1 cellular context compared by ENCODE assay signal in the genomic region with DNA sequence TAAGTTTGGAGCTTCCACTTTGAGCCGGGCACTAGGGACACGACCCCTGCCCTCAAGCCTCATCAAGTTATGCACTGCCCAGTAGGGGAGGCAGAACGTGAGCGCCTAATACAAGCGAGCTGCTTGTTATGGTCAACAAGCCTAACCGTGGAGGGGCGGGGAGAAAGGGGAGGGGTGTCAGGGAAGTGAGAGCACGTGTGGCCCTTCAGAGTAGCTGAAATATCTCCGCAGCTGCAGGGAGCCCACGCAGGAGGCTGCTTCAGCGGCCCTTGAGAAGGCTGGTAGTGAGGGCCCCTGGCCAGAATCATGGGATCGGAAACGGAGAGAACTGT.
TF ChIP-seq lines count a peak whose summit lies in the region.

No MANE protein-coding gene starts in this region.

TF ChIP-seq in HepG2, 621 proteins besides CTCF, POLR2A, EP300 and RAD21 (continued from another document and continues in another):
- TF ChIP-seq, protein P1, sequence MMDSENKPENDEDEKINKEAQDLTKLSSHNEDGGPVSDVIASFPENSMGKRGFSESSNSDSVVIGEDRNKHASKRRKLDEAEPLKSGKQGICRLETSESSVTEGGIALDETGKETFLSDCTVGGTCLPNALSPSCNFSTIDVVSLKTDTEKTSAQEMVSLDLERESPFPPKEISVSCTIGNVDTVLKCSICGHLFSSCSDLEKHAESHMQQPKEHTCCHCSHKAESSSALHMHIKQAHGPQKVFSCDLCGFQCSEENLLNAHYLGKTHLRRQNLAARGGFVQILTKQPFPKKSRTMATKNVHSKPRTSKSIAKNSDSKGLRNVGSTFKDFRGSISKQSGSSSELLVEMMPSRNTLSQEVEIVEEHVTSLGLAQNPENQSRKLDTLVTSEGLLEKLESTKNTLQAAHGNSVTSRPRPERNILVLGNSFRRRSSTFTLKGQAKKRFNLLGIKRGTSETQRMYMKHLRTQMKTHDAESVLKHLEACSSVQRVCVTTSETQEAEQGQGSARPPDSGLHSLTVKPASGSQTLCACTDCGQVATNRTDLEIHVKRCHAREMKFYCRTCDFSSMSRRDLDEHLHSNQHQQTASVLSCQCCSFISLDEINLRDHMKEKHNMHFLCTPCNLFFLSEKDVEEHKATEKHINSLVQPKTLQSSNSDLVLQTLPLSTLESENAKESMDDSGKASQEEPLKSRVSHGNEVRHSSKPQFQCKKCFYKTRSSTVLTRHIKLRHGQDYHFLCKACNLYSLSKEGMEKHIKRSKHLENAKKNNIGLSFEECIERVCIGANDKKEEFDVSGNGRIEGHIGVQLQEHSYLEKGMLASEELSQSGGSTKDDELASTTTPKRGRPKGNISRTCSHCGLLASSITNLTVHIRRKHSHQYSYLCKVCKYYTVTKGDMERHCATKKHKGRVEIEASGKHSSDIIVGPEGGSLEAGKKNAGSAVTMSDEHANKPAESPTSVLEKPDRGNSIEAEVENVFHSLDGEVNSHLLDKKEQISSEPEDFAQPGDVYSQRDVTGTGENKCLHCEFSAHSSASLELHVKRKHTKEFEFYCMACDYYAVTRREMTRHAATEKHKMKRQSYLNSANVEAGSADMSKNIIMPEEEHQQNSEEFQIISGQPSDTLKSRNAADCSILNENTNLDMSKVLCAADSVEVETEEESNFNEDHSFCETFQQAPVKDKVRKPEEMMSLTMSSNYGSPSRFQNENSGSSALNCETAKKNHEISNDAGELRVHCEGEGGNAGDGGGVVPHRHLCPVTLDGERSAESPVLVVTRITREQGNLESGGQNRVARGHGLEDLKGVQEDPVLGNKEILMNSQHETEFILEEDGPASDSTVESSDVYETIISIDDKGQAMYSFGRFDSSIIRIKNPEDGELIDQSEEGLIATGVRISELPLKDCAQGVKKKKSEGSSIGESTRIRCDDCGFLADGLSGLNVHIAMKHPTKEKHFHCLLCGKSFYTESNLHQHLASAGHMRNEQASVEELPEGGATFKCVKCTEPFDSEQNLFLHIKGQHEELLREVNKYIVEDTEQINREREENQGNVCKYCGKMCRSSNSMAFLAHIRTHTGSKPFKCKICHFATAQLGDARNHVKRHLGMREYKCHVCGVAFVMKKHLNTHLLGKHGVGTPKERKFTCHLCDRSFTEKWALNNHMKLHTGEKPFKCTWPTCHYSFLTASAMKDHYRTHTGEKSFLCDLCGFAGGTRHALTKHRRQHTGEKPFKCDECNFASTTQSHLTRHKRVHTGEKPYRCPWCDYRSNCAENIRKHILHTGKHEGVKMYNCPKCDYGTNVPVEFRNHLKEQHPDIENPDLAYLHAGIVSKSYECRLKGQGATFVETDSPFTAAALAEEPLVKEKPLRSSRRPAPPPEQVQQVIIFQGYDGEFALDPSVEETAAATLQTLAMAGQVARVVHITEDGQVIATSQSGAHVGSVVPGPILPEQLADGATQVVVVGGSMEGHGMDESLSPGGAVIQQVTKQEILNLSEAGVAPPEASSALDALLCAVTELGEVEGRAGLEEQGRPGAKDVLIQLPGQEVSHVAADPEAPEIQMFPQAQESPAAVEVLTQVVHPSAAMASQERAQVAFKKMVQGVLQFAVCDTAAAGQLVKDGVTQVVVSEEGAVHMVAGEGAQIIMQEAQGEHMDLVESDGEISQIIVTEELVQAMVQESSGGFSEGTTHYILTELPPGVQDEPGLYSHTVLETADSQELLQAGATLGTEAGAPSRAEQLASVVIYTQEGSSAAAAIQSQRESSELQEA (CRISPR knock-in tag; IDR thresholded peaks at IDR 0.05; ENCODE audit: not compliant biosample characterization): no peak
- no peak for TF ChIP-seq ERF (CRISPR knock-in tag; IDR thresholded peaks at IDR 0.05)
- TF ChIP-seq ZSCAN9 (CRISPR knock-in tag; IDR thresholded peaks at IDR 0.05; ENCODE audit: borderline replicate concordance): no peak
- 0 out of 2 replicates have a peak, but pooled peaks have one; percentile 23 for TF ChIP-seq ZNF430 (CRISPR knock-in tag; IDR thresholded peaks at IDR 0.05)
- TF ChIP-seq ZNF761 (CRISPR knock-in tag; conservative IDR thresholded peaks at IDR 0.05): 0 out of 2 replicates have a peak, but pooled peaks have one; percentile 12
- 0 out of 2 replicates have a peak, but pooled peaks have one; percentile 2 for TF ChIP-seq SIX4 (CRISPR knock-in tag; IDR thresholded peaks at IDR 0.05)
- TF ChIP-seq RFX1 (IDR thresholded peaks at IDR 0.05): no peak
- no peak for TF ChIP-seq ZNF550 (CRISPR knock-in tag; IDR thresholded peaks at IDR 0.05; ENCODE audit: borderline replicate concordance)
- TF ChIP-seq, protein P2, sequence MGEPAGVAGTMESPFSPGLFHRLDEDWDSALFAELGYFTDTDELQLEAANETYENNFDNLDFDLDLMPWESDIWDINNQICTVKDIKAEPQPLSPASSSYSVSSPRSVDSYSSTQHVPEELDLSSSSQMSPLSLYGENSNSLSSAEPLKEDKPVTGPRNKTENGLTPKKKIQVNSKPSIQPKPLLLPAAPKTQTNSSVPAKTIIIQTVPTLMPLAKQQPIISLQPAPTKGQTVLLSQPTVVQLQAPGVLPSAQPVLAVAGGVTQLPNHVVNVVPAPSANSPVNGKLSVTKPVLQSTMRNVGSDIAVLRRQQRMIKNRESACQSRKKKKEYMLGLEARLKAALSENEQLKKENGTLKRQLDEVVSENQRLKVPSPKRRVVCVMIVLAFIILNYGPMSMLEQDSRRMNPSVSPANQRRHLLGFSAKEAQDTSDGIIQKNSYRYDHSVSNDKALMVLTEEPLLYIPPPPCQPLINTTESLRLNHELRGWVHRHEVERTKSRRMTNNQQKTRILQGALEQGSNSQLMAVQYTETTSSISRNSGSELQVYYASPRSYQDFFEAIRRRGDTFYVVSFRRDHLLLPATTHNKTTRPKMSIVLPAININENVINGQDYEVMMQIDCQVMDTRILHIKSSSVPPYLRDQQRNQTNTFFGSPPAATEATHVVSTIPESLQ (CRISPR knock-in tag; conservative IDR thresholded peaks at IDR 0.05): no peak
- TF ChIP-seq ZBTB42 (CRISPR knock-in tag; IDR thresholded peaks at IDR 0.05): no peak
- TF ChIP-seq SAP130 (CRISPR knock-in tag; IDR thresholded peaks at IDR 0.05; ENCODE audit: low read depth): peak; percentile 62; the same call in 1 of the 2 replicates
- TF ChIP-seq KDM1A (CRISPR knock-in tag; IDR thresholded peaks at IDR 0.05): no peak
- TF ChIP-seq ZNF20 (CRISPR knock-in tag; IDR thresholded peaks at IDR 0.05): no peak
- TF ChIP-seq, protein P3, sequence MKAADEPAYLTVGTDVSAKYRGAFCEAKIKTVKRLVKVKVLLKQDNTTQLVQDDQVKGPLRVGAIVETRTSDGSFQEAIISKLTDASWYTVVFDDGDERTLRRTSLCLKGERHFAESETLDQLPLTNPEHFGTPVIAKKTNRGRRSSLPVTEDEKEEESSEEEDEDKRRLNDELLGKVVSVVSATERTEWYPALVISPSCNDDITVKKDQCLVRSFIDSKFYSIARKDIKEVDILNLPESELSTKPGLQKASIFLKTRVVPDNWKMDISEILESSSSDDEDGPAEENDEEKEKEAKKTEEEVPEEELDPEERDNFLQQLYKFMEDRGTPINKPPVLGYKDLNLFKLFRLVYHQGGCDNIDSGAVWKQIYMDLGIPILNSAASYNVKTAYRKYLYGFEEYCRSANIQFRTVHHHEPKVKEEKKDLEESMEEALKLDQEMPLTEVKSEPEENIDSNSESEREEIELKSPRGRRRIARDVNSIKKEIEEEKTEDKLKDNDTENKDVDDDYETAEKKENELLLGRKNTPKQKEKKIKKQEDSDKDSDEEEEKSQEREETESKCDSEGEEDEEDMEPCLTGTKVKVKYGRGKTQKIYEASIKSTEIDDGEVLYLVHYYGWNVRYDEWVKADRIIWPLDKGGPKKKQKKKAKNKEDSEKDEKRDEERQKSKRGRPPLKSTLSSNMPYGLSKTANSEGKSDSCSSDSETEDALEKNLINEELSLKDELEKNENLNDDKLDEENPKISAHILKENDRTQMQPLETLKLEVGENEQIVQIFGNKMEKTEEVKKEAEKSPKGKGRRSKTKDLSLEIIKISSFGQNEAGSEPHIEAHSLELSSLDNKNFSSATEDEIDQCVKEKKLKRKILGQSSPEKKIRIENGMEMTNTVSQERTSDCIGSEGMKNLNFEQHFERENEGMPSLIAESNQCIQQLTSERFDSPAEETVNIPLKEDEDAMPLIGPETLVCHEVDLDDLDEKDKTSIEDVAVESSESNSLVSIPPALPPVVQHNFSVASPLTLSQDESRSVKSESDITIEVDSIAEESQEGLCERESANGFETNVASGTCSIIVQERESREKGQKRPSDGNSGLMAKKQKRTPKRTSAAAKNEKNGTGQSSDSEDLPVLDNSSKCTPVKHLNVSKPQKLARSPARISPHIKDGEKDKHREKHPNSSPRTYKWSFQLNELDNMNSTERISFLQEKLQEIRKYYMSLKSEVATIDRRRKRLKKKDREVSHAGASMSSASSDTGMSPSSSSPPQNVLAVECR (CRISPR knock-in tag; IDR thresholded peaks at IDR 0.05; ENCODE audit: borderline replicate concordance): no peak; the same call in 1 of the 2 replicates
- TF ChIP-seq, protein P4, sequence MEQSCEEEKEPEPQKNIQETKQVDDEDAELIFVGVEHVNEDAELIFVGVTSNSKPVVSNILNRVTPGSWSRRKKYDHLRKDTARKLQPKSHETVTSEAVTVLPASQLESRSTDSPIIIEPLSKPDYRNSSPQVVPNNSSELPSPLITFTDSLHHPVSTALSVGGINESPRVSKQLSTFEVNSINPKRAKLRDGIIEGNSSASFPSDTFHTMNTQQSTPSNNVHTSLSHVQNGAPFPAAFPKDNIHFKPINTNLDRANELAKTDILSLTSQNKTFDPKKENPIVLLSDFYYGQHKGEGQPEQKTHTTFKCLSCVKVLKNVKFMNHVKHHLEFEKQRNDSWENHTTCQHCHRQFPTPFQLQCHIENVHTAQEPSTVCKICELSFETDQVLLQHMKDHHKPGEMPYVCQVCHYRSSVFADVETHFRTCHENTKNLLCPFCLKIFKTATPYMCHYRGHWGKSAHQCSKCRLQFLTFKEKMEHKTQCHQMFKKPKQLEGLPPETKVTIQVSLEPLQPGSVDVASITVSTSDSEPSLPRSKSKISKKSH (CRISPR knock-in tag; IDR thresholded peaks at IDR 0.05; ENCODE audit: borderline replicate concordance): peak; percentile 61; the same call in 1 of the 2 replicates
- peak; percentile 56 for TF ChIP-seq ZBTB7B (CRISPR knock-in tag; IDR thresholded peaks at IDR 0.05)
- TF ChIP-seq ZNF672 (CRISPR knock-in tag; IDR thresholded peaks at IDR 0.05): no peak
- TF ChIP-seq RFX3 (CRISPR knock-in tag; IDR thresholded peaks at IDR 0.05): no peak
- TF ChIP-seq ZNF556 (CRISPR knock-in tag; IDR thresholded peaks at IDR 0.05; ENCODE audit: borderline replicate concordance): 0 out of 2 replicates have a peak, but pooled peaks have one; percentile 18
- TF ChIP-seq, protein P5, sequence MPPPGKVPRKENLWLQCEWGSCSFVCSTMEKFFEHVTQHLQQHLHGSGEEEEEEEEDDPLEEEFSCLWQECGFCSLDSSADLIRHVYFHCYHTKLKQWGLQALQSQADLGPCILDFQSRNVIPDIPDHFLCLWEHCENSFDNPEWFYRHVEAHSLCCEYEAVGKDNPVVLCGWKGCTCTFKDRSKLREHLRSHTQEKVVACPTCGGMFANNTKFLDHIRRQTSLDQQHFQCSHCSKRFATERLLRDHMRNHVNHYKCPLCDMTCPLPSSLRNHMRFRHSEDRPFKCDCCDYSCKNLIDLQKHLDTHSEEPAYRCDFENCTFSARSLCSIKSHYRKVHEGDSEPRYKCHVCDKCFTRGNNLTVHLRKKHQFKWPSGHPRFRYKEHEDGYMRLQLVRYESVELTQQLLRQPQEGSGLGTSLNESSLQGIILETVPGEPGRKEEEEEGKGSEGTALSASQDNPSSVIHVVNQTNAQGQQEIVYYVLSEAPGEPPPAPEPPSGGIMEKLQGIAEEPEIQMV (CRISPR knock-in tag; IDR thresholded peaks at IDR 0.05; ENCODE audit: low read depth): no peak
- TF ChIP-seq, protein P6, sequence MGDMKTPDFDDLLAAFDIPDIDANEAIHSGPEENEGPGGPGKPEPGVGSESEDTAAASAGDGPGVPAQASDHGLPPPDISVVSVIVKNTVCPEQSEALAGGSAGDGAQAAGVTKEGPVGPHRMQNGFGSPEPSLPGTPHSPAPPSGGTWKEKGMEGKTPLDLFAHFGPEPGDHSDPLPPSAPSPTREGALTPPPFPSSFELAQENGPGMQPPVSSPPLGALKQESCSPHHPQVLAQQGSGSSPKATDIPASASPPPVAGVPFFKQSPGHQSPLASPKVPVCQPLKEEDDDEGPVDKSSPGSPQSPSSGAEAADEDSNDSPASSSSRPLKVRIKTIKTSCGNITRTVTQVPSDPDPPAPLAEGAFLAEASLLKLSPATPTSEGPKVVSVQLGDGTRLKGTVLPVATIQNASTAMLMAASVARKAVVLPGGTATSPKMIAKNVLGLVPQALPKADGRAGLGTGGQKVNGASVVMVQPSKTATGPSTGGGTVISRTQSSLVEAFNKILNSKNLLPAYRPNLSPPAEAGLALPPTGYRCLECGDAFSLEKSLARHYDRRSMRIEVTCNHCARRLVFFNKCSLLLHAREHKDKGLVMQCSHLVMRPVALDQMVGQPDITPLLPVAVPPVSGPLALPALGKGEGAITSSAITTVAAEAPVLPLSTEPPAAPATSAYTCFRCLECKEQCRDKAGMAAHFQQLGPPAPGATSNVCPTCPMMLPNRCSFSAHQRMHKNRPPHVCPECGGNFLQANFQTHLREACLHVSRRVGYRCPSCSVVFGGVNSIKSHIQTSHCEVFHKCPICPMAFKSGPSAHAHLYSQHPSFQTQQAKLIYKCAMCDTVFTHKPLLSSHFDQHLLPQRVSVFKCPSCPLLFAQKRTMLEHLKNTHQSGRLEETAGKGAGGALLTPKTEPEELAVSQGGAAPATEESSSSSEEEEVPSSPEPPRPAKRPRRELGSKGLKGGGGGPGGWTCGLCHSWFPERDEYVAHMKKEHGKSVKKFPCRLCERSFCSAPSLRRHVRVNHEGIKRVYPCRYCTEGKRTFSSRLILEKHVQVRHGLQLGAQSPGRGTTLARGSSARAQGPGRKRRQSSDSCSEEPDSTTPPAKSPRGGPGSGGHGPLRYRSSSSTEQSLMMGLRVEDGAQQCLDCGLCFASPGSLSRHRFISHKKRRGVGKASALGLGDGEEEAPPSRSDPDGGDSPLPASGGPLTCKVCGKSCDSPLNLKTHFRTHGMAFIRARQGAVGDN (CRISPR knock-in tag; IDR thresholded peaks at IDR 0.05): no peak
- no peak for TF ChIP-seq PAWR (CRISPR knock-in tag; IDR thresholded peaks at IDR 0.05; ENCODE audit: borderline replicate concordance)
- TF ChIP-seq KDM5A (IDR thresholded peaks at IDR 0.05; ENCODE audit: borderline replicate concordance, low read length): 0 out of 2 replicates have a peak, but pooled peaks have one; percentile 13
- no peak for TF ChIP-seq STAG1 (CRISPR knock-in tag; IDR thresholded peaks at IDR 0.05)
- TF ChIP-seq ARNT2 (CRISPR knock-in tag; IDR thresholded peaks at IDR 0.05; ENCODE audit: low read depth): 0 out of 2 replicates have a peak, but pooled peaks have one; percentile 17
- TF ChIP-seq ELF1 (CRISPR knock-in tag; IDR thresholded peaks at IDR 0.05): no peak
- TF ChIP-seq TRIM24 (CRISPR knock-in tag; IDR thresholded peaks at IDR 0.05): no peak
- peak; percentile 30; the same call in 1 of the 2 replicates for TF ChIP-seq GFI1 (CRISPR knock-in tag; IDR thresholded peaks at IDR 0.05; ENCODE audit: borderline replicate concordance)
- no peak for TF ChIP-seq ZNF17 (CRISPR knock-in tag; IDR thresholded peaks at IDR 0.05)
- TF ChIP-seq, protein P7, sequence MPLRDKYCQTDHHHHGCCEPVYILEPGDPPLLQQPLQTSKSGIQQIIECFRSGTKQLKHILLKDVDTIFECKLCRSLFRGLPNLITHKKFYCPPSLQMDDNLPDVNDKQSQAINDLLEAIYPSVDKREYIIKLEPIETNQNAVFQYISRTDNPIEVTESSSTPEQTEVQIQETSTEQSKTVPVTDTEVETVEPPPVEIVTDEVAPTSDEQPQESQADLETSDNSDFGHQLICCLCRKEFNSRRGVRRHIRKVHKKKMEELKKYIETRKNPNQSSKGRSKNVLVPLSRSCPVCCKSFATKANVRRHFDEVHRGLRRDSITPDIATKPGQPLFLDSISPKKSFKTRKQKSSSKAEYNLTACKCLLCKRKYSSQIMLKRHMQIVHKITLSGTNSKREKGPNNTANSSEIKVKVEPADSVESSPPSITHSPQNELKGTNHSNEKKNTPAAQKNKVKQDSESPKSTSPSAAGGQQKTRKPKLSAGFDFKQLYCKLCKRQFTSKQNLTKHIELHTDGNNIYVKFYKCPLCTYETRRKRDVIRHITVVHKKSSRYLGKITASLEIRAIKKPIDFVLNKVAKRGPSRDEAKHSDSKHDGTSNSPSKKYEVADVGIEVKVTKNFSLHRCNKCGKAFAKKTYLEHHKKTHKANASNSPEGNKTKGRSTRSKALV (CRISPR knock-in tag; IDR thresholded peaks at IDR 0.05): no peak
- no peak for TF ChIP-seq ZNF879 (CRISPR knock-in tag; IDR thresholded peaks at IDR 0.05)
- TF ChIP-seq RORA (CRISPR knock-in tag; IDR thresholded peaks at IDR 0.05): no peak
